In genomic region chr1:173410794-173411236, GRCh38 we compare ENCODE assay signal across 11 cellular contexts.
A peak's percentile ranks its signal among the peaks of the same experiment; 100 is the strongest.
DNase-seq lines count a peak whose midpoint lies in the region; ATAC-seq and TF ChIP-seq lines count a peak whose summit lies in the region.
"Had no signal": no experiment of that assay in that cellular context is flagged by ENCODE, and none has a peak within 500 bp of the region (broad histone marks: within the 10 kb centered on the region; RNA-seq: fewer than 3 reads in every experiment).

No MANE protein-coding gene starts in this region.

- WGBS in endodermal cell (ENCODE audit: insufficient coverage in 1 of 2, insufficient read length in 1 of 2), 2 experiments: 94 to 98% methylated on average over 4 to 5 of the region's 5 CpGs

- no peak overlapping the region for H2AFZ ChIP-seq in OCI-LY1 (ENCODE audit: low read length)

- ATAC-seq in HG02678 (IDR thresholded peaks at IDR 0.05; ENCODE audit: unreplicated experiment): peak; percentile 54

- 0 out of 2 replicates have a peak, but pooled peaks cover 8% of the 10 kb centered on the region for H3F3A ChIP-seq in OCI-LY1 (ENCODE audit: insufficient read depth, low read length)

- no peaks in the 10 kb centered on the region for H3K9me2 ChIP-seq in OCI-LY1 (ENCODE audit: low read depth, low read length)

- H3K9ac ChIP-seq in OCI-LY1 (ENCODE audit: low read length) (peak overlapping the region; percentile 30; the same call in 1 of the 2 replicates), endodermal cell (ENCODE audit: extremely low read depth, low read length, poor library complexity, severe bottlenecking) (no peak overlapping the region)

- peaks cover 94% of the 10 kb centered on the region for H3K4me1 ChIP-seq in OCI-LY1 (ENCODE audit: insufficient read depth, low read length, severe bottlenecking)
- H3K4me1 ChIP-seq in endodermal cell (ENCODE audit: control insufficient read depth, insufficient read depth, low read length): no peaks in the 10 kb centered on the region
- H3K4me1 ChIP-seq: colonic mucosa had no signal

- peak overlapping the region; percentile 90 for H3K27ac ChIP-seq in OCI-LY1 (ENCODE audit: low read depth, low read length, poor library complexity, severe bottlenecking)
- no peak overlapping the region for H3K27ac ChIP-seq in endodermal cell (ENCODE audit: low read depth, low read length)
- H3K27ac ChIP-seq in WERI-Rb-1: no peak overlapping the region
- H3K27ac ChIP-seq: colonic mucosa had no signal

- H3K4me3 ChIP-seq in OCI-LY1 (ENCODE audit: low read depth, low read length, poor library complexity, severe bottlenecking): peak overlapping the region; percentile 19
- no peak overlapping the region for H3K4me3 ChIP-seq in endodermal cell (ENCODE audit: low read length)
- H3K4me3 ChIP-seq in WERI-Rb-1 (ENCODE audit: low read depth, low read length): no peak overlapping the region
- H3K4me3 ChIP-seq: colonic mucosa had no signal

- no peaks in the 10 kb centered on the region for H3K27me3 Mint-ChIP-seq in stimulated activated naive CD8-positive, alpha-beta T cell treated with anti-CD3 and anti-CD28 coated beads, Interleukin-15, Interleukin-2, amounts not matched to agents 100 ng/mL and 50 ng/mL, for 24 hours
- no peaks in the 10 kb centered on the region for H3K27me3 Mint-ChIP-seq in endodermal cell (ENCODE audit: insufficient read depth)

- TF ChIP-seq CTCF in OCI-LY1 (IDR thresholded peaks at IDR 0.05; ENCODE audit: low read length): no peak
- no peak for TF ChIP-seq CTCF in endodermal cell (conservative IDR thresholded peaks at IDR 0.05)
- no peak for TF ChIP-seq CTCF in WERI-Rb-1 (IDR thresholded peaks at IDR 0.05; ENCODE audit: low read depth, low read length)

- H3K36me3 ChIP-seq in OCI-LY1 (ENCODE audit: insufficient read depth, low read length): no peaks in the 10 kb centered on the region
- H3K36me3 ChIP-seq in endodermal cell (ENCODE audit: control insufficient read depth, insufficient read depth, low read length): peaks cover under 1% of the 10 kb centered on the region
- peaks cover 9% of the 10 kb centered on the region for H3K36me3 ChIP-seq in WERI-Rb-1
- H3K36me3 ChIP-seq: colonic mucosa had no signal

- H3K79me2 ChIP-seq in OCI-LY1 (ENCODE audit: insufficient read depth, low read length): no peaks in the 10 kb centered on the region; the same call in 1 of the 2 replicates

- peaks cover 79% of the 10 kb centered on the region for H3K4me1 Mint-ChIP-seq in stimulated activated naive CD8-positive, alpha-beta T cell treated with anti-CD3 and anti-CD28 coated beads, Interleukin-15, Interleukin-2, amounts not matched to agents 100 ng/mL and 50 ng/mL, for 24 hours (ENCODE audit: low read depth)
- H3K4me1 Mint-ChIP-seq in endodermal cell: no peaks in the 10 kb centered on the region

- H3K36me3 Mint-ChIP-seq in stimulated activated naive CD8-positive, alpha-beta T cell treated with anti-CD3 and anti-CD28 coated beads, Interleukin-15, Interleukin-2, amounts not matched to agents 100 ng/mL and 50 ng/mL, for 24 hours (ENCODE audit: low read depth): peaks cover 4% of the 10 kb centered on the region
- peaks cover 16% of the 10 kb centered on the region for H3K36me3 Mint-ChIP-seq in endodermal cell (ENCODE audit: low read depth)

- H3K4me3 Mint-ChIP-seq in stimulated activated naive CD8-positive, alpha-beta T cell treated with anti-CD3 and anti-CD28 coated beads, Interleukin-15, Interleukin-2, amounts not matched to agents 100 ng/mL and 50 ng/mL, for 24 hours: peak overlapping the region; percentile 33
- no peak overlapping the region for H3K4me3 Mint-ChIP-seq in endodermal cell

- peak overlapping the region; percentile 78 for H3K27ac Mint-ChIP-seq in stimulated activated naive CD8-positive, alpha-beta T cell treated with anti-CD3 and anti-CD28 coated beads, Interleukin-15, Interleukin-2, amounts not matched to agents 100 ng/mL and 50 ng/mL, for 24 hours
- no peak overlapping the region for H3K27ac Mint-ChIP-seq in endodermal cell

- no peaks in the 10 kb centered on the region for H3K9me3 Mint-ChIP-seq in stimulated activated naive CD8-positive, alpha-beta T cell treated with anti-CD3 and anti-CD28 coated beads, Interleukin-15, Interleukin-2, amounts not matched to agents 100 ng/mL and 50 ng/mL, for 24 hours
- H3K9me3 Mint-ChIP-seq in endodermal cell: no peaks in the 10 kb centered on the region

- H4K20me1 ChIP-seq in OCI-LY1 (ENCODE audit: insufficient read depth, low read length): no peaks in the 10 kb centered on the region

- peak; percentile 8 for DNase-seq in activated gamma-delta T cell treated with anti-CD3 and anti-CD28 coated beads, Interleukin-2, amount 50 U/mL, for 16 hours (ENCODE audit: low read depth)
- DNase-seq in activated gamma-delta T cell (lab: John Stamatoyannopoulos, UW) (no peak), hippocampal formation (lab: John Stamatoyannopoulos, UW) (no peak), endodermal cell (no peak), WERI-Rb-1 (no peak)
- DNase-seq: ACHN, colonic mucosa, NCI-H69 had no signal

- no peaks in the 10 kb centered on the region for H3K9me3 ChIP-seq in OCI-LY1 (ENCODE audit: low read length)
- H3K9me3 ChIP-seq in endodermal cell (ENCODE audit: control insufficient read depth, low read length): no peaks in the 10 kb centered on the region
- no peaks in the 10 kb centered on the region for H3K9me3 ChIP-seq in WERI-Rb-1 (ENCODE audit: severe bottlenecking)
- H3K9me3 ChIP-seq: colonic mucosa had no signal

- H3K27me3 ChIP-seq in OCI-LY1 (ENCODE audit: insufficient read depth, low read length) (no peaks in the 10 kb centered on the region), endodermal cell (ENCODE audit: control insufficient read depth, insufficient read depth, low read length, poor library complexity, severe bottlenecking) (no peaks in the 10 kb centered on the region), WERI-Rb-1 (ENCODE audit: insufficient read depth, low read depth, severe bottlenecking) (no peaks in the 10 kb centered on the region)
- H3K27me3 ChIP-seq: colonic mucosa had no signal

- H3K4me2 ChIP-seq in OCI-LY1 (ENCODE audit: low read length): peak overlapping the region; percentile 47
